Comparison of ENCODE assay signal across 1 cellular context in the genomic region with DNA sequence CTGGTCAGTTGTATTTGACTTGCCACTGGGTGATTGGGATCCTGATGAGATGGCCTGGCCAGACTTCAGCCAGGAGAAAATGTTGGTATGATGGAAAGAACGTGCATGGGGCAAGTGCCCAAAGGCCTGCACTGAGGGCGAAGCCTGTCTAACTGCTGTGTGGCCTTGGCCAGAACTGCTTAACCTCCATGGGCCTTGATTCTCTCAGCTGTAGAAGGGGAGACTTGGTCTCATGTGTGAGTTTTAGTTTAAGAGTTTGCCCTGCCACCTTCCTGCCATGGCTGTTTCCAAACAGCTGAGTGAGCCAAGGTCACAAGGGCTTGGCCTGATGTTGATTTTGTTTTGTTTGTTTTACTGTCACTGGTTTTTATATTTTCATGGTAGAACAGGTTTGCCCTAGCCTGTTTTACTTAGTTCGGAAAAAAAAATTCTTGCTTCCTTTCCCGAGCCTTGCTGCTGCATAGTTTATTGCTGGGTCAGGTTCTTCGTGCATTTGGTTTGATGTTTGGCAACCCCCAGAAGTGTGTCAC.
A peak's percentile ranks its signal among the peaks of the same experiment; 100 is the strongest.
TF ChIP-seq lines count a peak whose summit lies in the region.

No MANE protein-coding gene starts in this region.

TF ChIP-seq in HepG2, 621 proteins besides CTCF, POLR2A, EP300 and RAD21 (continued from another document and continues in another):
- TF ChIP-seq, protein P1, sequence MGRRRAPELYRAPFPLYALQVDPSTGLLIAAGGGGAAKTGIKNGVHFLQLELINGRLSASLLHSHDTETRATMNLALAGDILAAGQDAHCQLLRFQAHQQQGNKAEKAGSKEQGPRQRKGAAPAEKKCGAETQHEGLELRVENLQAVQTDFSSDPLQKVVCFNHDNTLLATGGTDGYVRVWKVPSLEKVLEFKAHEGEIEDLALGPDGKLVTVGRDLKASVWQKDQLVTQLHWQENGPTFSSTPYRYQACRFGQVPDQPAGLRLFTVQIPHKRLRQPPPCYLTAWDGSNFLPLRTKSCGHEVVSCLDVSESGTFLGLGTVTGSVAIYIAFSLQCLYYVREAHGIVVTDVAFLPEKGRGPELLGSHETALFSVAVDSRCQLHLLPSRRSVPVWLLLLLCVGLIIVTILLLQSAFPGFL (CRISPR knock-in tag; IDR thresholded peaks at IDR 0.05): no peak
- peak; percentile 63; the same call in 1 of the 2 replicates for TF ChIP-seq MIXL1 (CRISPR knock-in tag; IDR thresholded peaks at IDR 0.05)
- TF ChIP-seq KLF6 (CRISPR knock-in tag; IDR thresholded peaks at IDR 0.05): no peak
- TF ChIP-seq, protein P2, sequence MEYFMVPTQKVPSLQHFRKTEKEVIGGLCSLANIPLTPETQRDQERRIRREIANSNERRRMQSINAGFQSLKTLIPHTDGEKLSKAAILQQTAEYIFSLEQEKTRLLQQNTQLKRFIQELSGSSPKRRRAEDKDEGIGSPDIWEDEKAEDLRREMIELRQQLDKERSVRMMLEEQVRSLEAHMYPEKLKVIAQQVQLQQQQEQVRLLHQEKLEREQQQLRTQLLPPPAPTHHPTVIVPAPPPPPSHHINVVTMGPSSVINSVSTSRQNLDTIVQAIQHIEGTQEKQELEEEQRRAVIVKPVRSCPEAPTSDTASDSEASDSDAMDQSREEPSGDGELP (IDR thresholded peaks at IDR 0.05; ENCODE audit: borderline replicate concordance, low read depth): peak; percentile 100
- TF ChIP-seq CEBPG (CRISPR knock-in tag; IDR thresholded peaks at IDR 0.05): peak; percentile 46; the same call in 1 of the 2 replicates
- TF ChIP-seq, protein P3, sequence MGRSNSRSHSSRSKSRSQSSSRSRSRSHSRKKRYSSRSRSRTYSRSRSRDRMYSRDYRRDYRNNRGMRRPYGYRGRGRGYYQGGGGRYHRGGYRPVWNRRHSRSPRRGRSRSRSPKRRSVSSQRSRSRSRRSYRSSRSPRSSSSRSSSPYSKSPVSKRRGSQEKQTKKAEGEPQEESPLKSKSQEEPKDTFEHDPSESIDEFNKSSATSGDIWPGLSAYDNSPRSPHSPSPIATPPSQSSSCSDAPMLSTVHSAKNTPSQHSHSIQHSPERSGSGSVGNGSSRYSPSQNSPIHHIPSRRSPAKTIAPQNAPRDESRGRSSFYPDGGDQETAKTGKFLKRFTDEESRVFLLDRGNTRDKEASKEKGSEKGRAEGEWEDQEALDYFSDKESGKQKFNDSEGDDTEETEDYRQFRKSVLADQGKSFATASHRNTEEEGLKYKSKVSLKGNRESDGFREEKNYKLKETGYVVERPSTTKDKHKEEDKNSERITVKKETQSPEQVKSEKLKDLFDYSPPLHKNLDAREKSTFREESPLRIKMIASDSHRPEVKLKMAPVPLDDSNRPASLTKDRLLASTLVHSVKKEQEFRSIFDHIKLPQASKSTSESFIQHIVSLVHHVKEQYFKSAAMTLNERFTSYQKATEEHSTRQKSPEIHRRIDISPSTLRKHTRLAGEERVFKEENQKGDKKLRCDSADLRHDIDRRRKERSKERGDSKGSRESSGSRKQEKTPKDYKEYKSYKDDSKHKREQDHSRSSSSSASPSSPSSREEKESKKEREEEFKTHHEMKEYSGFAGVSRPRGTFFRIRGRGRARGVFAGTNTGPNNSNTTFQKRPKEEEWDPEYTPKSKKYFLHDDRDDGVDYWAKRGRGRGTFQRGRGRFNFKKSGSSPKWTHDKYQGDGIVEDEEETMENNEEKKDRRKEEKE (IDR thresholded peaks at IDR 0.05): no peak
- TF ChIP-seq, protein P4, sequence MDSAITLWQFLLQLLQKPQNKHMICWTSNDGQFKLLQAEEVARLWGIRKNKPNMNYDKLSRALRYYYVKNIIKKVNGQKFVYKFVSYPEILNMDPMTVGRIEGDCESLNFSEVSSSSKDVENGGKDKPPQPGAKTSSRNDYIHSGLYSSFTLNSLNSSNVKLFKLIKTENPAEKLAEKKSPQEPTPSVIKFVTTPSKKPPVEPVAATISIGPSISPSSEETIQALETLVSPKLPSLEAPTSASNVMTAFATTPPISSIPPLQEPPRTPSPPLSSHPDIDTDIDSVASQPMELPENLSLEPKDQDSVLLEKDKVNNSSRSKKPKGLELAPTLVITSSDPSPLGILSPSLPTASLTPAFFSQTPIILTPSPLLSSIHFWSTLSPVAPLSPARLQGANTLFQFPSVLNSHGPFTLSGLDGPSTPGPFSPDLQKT (CRISPR knock-in tag; IDR thresholded peaks at IDR 0.05; ENCODE audit: borderline replicate concordance): no peak
- TF ChIP-seq TOPORS (CRISPR knock-in tag; IDR thresholded peaks at IDR 0.05): no peak
- TF ChIP-seq ZNF878 (CRISPR knock-in tag; IDR thresholded peaks at IDR 0.05): peak; percentile 65
- TF ChIP-seq PHF20 (CRISPR knock-in tag; IDR thresholded peaks at IDR 0.05): no peak
- TF ChIP-seq NCOA5 (CRISPR knock-in tag; IDR thresholded peaks at IDR 0.05): no peak
- TF ChIP-seq, protein P5, sequence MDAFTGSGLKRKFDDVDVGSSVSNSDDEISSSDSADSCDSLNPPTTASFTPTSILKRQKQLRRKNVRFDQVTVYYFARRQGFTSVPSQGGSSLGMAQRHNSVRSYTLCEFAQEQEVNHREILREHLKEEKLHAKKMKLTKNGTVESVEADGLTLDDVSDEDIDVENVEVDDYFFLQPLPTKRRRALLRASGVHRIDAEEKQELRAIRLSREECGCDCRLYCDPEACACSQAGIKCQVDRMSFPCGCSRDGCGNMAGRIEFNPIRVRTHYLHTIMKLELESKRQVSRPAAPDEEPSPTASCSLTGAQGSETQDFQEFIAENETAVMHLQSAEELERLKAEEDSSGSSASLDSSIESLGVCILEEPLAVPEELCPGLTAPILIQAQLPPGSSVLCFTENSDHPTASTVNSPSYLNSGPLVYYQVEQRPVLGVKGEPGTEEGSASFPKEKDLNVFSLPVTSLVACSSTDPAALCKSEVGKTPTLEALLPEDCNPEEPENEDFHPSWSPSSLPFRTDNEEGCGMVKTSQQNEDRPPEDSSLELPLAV (CRISPR knock-in tag; conservative IDR thresholded peaks at IDR 0.05; ENCODE audit: low read depth): no peak
- TF ChIP-seq POLR2AphosphoS2 (IDR thresholded peaks at IDR 0.05; ENCODE audit: low read depth, low read length): peak; percentile 66; the same call in 1 of the 2 replicates
- TF ChIP-seq DMAP1 (CRISPR knock-in tag; IDR thresholded peaks at IDR 0.05): no peak
- TF ChIP-seq ZBTB42 (CRISPR knock-in tag; IDR thresholded peaks at IDR 0.05): no peak
- peak; percentile 80; the same call in 1 of the 2 replicates for TF ChIP-seq FOXK1 (CRISPR knock-in tag; IDR thresholded peaks at IDR 0.05; ENCODE audit: borderline replicate concordance, low read depth)
- TF ChIP-seq ZNF773 (CRISPR knock-in tag; IDR thresholded peaks at IDR 0.05; ENCODE audit: borderline replicate concordance): no peak
- peak; percentile 59; the same call in 1 of the 2 replicates for TF ChIP-seq TBX2 (CRISPR knock-in tag; IDR thresholded peaks at IDR 0.05; ENCODE audit: borderline replicate concordance)
- no peak for TF ChIP-seq ZSCAN29 (CRISPR knock-in tag; conservative IDR thresholded peaks at IDR 0.05)
- TF ChIP-seq MATR3 (CRISPR knock-in tag; IDR thresholded peaks at IDR 0.05): no peak
- TF ChIP-seq NFYB (CRISPR knock-in tag; IDR thresholded peaks at IDR 0.05): no peak
- TF ChIP-seq CREB1 (IDR thresholded peaks at IDR 0.05): no peak
- TF ChIP-seq CREB1 (CRISPR knock-in tag; IDR thresholded peaks at IDR 0.05): no peak
- no peak for TF ChIP-seq NFRKB (IDR thresholded peaks at IDR 0.05)
- peak; percentile 32; the same call in 1 of the 2 replicates for TF ChIP-seq AHR (CRISPR knock-in tag; IDR thresholded peaks at IDR 0.05)
- no peak for TF ChIP-seq ZNF792 (CRISPR knock-in tag; IDR thresholded peaks at IDR 0.05)
- no peak for TF ChIP-seq ZNF839 (CRISPR knock-in tag; IDR thresholded peaks at IDR 0.05; ENCODE audit: borderline replicate concordance)
- TF ChIP-seq MEIS2 (CRISPR knock-in tag; IDR thresholded peaks at IDR 0.05): peak; percentile 79; the same call in 1 of the 2 replicates
- TF ChIP-seq, protein P6, sequence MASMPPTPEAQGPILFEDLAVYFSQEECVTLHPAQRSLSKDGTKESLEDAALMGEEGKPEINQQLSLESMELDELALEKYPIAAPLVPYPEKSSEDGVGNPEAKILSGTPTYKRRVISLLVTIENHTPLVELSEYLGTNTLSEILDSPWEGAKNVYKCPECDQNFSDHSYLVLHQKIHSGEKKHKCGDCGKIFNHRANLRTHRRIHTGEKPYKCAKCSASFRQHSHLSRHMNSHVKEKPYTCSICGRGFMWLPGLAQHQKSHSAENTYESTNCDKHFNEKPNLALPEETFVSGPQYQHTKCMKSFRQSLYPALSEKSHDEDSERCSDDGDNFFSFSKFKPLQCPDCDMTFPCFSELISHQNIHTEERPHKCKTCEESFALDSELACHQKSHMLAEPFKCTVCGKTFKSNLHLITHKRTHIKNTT (CRISPR knock-in tag; IDR thresholded peaks at IDR 0.05): no peak
- no peak for TF ChIP-seq ELF1 (CRISPR knock-in tag; IDR thresholded peaks at IDR 0.05)
- TF ChIP-seq, protein P7, sequence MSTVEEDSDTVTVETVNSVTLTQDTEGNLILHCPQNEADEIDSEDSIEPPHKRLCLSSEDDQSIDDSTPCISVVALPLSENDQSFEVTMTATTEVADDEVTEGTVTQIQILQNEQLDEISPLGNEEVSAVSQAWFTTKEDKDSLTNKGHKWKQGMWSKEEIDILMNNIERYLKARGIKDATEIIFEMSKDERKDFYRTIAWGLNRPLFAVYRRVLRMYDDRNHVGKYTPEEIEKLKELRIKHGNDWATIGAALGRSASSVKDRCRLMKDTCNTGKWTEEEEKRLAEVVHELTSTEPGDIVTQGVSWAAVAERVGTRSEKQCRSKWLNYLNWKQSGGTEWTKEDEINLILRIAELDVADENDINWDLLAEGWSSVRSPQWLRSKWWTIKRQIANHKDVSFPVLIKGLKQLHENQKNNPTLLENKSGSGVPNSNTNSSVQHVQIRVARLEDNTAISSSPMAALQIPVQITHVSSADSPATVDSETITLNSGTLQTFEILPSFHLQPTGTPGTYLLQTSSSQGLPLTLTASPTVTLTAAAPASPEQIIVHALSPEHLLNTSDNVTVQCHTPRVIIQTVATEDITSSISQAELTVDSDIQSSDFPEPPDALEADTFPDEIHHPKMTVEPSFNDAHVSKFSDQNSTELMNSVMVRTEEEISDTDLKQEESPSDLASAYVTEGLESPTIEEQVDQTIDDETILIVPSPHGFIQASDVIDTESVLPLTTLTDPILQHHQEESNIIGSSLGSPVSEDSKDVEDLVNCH (CRISPR knock-in tag; IDR thresholded peaks at IDR 0.05): no peak
- peak; percentile 63 for TF ChIP-seq ZNF605 (CRISPR knock-in tag; IDR thresholded peaks at IDR 0.05)
- TF ChIP-seq, protein P8, sequence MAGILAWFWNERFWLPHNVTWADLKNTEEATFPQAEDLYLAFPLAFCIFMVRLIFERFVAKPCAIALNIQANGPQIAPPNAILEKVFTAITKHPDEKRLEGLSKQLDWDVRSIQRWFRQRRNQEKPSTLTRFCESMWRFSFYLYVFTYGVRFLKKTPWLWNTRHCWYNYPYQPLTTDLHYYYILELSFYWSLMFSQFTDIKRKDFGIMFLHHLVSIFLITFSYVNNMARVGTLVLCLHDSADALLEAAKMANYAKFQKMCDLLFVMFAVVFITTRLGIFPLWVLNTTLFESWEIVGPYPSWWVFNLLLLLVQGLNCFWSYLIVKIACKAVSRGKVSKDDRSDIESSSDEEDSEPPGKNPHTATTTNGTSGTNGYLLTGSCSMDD (CRISPR knock-in tag; IDR thresholded peaks at IDR 0.05): no peak
- TF ChIP-seq ZNF850 (CRISPR knock-in tag; conservative IDR thresholded peaks at IDR 0.05): no peak
- no peak for TF ChIP-seq ZNF282 (IDR thresholded peaks at IDR 0.05; ENCODE audit: partially characterized antibody)
- no peak for TF ChIP-seq GTF2F1 (IDR thresholded peaks at IDR 0.05; ENCODE audit: low read length)
- TF ChIP-seq YEATS2 (CRISPR knock-in tag; IDR thresholded peaks at IDR 0.05; ENCODE audit: borderline replicate concordance): no peak
- no peak for TF ChIP-seq THYN1 (CRISPR knock-in tag; IDR thresholded peaks at IDR 0.05; ENCODE audit: borderline replicate concordance, low read depth)
- TF ChIP-seq TRIM24 (CRISPR knock-in tag; IDR thresholded peaks at IDR 0.05): no peak
- TF ChIP-seq, protein P9, sequence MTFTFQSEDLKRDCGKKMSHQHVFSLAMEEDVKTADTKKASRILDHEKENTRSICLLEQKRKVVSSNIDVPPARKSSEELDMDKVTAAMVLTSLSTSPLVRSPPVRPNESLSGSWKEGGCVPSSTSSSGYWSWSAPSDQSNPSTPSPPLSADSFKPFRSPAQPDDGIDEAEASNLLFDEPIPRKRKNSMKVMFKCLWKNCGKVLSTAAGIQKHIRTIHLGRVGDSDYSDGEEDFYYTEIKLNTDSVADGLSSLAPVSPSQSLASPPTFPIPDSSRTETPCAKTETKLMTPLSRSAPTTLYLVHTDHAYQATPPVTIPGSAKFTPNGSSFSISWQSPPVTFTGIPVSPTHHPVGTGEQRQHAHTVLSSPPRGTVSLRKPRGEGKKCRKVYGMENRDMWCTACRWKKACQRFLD (CRISPR knock-in tag; IDR thresholded peaks at IDR 0.05; ENCODE audit: borderline replicate concordance): no peak
- TF ChIP-seq MAFF (IDR thresholded peaks at IDR 0.05; ENCODE audit: low read depth, low read length): peak; percentile 35; the same call in 1 of the 2 replicates
- TF ChIP-seq, protein P10, sequence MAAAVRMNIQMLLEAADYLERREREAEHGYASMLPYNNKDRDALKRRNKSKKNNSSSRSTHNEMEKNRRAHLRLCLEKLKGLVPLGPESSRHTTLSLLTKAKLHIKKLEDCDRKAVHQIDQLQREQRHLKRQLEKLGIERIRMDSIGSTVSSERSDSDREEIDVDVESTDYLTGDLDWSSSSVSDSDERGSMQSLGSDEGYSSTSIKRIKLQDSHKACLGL (CRISPR knock-in tag; IDR thresholded peaks at IDR 0.05): no peak
- peak; percentile 59 for TF ChIP-seq ZNF7 (CRISPR knock-in tag; IDR thresholded peaks at IDR 0.05)
- TF ChIP-seq, protein P11, sequence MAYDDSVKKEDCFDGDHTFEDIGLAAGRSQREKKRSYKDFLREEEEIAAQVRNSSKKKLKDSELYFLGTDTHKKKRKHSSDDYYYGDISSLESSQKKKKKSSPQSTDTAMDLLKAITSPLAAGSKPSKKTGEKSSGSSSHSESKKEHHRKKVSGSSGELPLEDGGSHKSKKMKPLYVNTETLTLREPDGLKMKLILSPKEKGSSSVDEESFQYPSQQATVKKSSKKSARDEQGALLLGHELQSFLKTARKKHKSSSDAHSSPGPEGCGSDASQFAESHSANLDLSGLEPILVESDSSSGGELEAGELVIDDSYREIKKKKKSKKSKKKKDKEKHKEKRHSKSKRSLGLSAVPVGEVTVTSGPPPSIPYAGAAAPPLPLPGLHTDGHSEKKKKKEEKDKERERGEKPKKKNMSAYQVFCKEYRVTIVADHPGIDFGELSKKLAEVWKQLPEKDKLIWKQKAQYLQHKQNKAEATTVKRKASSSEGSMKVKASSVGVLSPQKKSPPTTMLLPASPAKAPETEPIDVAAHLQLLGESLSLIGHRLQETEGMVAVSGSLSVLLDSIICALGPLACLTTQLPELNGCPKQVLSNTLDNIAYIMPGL (CRISPR knock-in tag; IDR thresholded peaks at IDR 0.05; ENCODE audit: borderline replicate concordance in 1 of 2, low read depth in 1 of 2): peak; percentile 29 to 53; a peak in 2 of 4 replicates
- TF ChIP-seq ZMYM3 (CRISPR knock-in tag; IDR thresholded peaks at IDR 0.05): peak; percentile 96
- TF ChIP-seq KDM1A (CRISPR knock-in tag; IDR thresholded peaks at IDR 0.05): peak; percentile 95
- TF ChIP-seq, protein P12, sequence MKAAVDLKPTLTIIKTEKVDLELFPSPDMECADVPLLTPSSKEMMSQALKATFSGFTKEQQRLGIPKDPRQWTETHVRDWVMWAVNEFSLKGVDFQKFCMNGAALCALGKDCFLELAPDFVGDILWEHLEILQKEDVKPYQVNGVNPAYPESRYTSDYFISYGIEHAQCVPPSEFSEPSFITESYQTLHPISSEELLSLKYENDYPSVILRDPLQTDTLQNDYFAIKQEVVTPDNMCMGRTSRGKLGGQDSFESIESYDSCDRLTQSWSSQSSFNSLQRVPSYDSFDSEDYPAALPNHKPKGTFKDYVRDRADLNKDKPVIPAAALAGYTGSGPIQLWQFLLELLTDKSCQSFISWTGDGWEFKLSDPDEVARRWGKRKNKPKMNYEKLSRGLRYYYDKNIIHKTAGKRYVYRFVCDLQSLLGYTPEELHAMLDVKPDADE (CRISPR knock-in tag; IDR thresholded peaks at IDR 0.05): no peak
- no peak for TF ChIP-seq ZNF510 (CRISPR knock-in tag; IDR thresholded peaks at IDR 0.05; ENCODE audit: low read depth)
- TF ChIP-seq NCOA1 (CRISPR knock-in tag; IDR thresholded peaks at IDR 0.05): no peak
